Comparison of ENCODE assay signal across 19 cellular contexts in the genomic region with DNA sequence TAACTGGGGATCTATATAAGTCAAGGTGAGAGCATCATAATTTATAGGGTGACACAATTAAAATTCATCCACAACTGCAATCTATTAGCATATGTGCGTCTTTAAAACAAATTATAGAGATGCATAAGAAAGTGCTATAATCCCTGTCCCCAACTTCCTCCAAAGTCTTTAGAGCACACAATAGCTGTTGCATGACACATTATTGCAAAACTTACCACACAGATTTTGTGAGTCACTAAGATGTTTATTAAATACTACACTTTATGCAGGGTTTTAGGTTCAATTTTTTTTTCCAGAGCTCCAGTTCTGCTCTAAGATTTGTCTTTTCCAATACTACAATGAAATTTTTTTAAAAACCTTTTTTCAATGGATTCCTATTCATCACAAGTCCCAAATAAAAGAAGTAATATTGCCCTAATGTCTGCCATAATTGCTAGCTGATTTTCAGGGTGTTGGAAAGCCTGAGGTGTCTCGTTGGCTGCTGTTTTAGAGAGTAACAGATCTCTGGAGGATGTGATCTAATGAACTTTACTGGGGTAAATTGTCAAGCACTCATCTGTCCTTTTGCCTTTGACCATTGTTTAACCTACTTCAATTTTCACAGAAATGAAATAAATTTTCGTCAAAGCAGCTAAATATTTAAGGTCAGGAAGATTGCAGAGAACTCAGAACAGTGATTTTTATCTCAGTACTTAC.
DNase-seq lines count a peak whose midpoint lies in the region; ATAC-seq and TF ChIP-seq lines count a peak whose summit lies in the region.
"Had no signal": no experiment of that assay in that cellular context is flagged by ENCODE, and none has a peak within 500 bp of the region (broad histone marks: within the 10 kb centered on the region; RNA-seq: fewer than 3 reads in every experiment).

No MANE protein-coding gene starts in this region.

- no peaks in the 10 kb centered on the region for H3K4me1 ChIP-seq in GM23338 (ENCODE audit: insufficient read depth)
- peaks cover 15% of the 10 kb centered on the region for H3K4me1 ChIP-seq in PC-3 (ENCODE audit: insufficient read depth, low read length)
- no peaks in the 10 kb centered on the region for H3K4me1 ChIP-seq in left lung
- no peaks in the 10 kb centered on the region for H3K4me1 ChIP-seq in ascending aorta
- H3K4me1 ChIP-seq in suprapubic skin = no peaks in the 10 kb centered on the region
- H3K4me1 ChIP-seq: spleen, vagina had no signal

- TF ChIP-seq CTCF in GM23338 (conservative IDR thresholded peaks at IDR 0.05; ENCODE audit: low read depth in 2 of 2) (no peak), PC-3 (conservative IDR thresholded peaks at IDR 0.05; ENCODE audit: low read depth, low read length) (no peak), left lung (IDR thresholded peaks at IDR 0.05) (no peak), ascending aorta (IDR thresholded peaks at IDR 0.05) (no peak), suprapubic skin (IDR thresholded peaks at IDR 0.05) (no peak)

- no peak for DNase-seq in GM23338 (ENCODE audit: low spot score)
- peak; percentile 79 for DNase-seq in PC-3
- DNase-seq in fibroblast of gingiva (ENCODE audit: low read depth) = peak; percentile 71
- DNase-seq in left lung = no peak
- DNase-seq in ascending aorta (ENCODE audit: low spot score in 2 of 2) = no peak
- DNase-seq in suprapubic skin (ENCODE audit: low spot score in 2 of 2) = no peak
- no peak for DNase-seq in stimulated activated CD4-positive, alpha-beta T cell treated with anti-CD3 and anti-CD28 coated beads, Interleukin-4, amount 100 ng/mL, for 24 hours
- DNase-seq: activated CD4-positive, alpha-beta T cell treated with anti-CD3 and anti-CD28 coated beads for 4 hours; activated naive CD4-positive, alpha-beta T cell treated with anti-CD3 and anti-CD28 coated beads, Interleukin-2, amount 10 ng/mL, durations not matched to agents 7 days and 5 days; CD8-positive, alpha-beta T cell; GDM1; NCI-H2029 treated with DMSO at 0.1 percent for 48 hours; NCI-H774; SHP77 treated with DMSO at 0.1 percent for 48 hours; spleen; stimulated activated naive CD8-positive, alpha-beta T cell treated with anti-CD3 and anti-CD28 coated beads, Interleukin-15, amount 100 ng/mL, for 72 hours had no signal

- H3K79me2 ChIP-seq in GM23338 (replicated peaks; ENCODE audit: insufficient read depth) = no peaks in the 10 kb centered on the region
- no peaks in the 10 kb centered on the region for H3K79me2 ChIP-seq in PC-3 (ENCODE audit: low read length)
- H3K79me2 ChIP-seq: hepatocyte had no signal

- 76% methylated on average over 3 of the region's 3 CpGs for WGBS in suprapubic skin

- H3K9ac ChIP-seq in PC-3 (ENCODE audit: low read length) = no peak overlapping the region

- H3K36me3 ChIP-seq in GM23338 (ENCODE audit: insufficient read depth) (no peaks in the 10 kb centered on the region), PC-3 (ENCODE audit: low read depth, low read length) (no peaks in the 10 kb centered on the region), left lung (no peaks in the 10 kb centered on the region), ascending aorta (no peaks in the 10 kb centered on the region), suprapubic skin (no peaks in the 10 kb centered on the region)
- H3K36me3 ChIP-seq: spleen, vagina had no signal

- CTCF ChIA-PET in PC-3 (lab: Charles Lee) = interaction anchor here (0.7 kb wide), 1 partner anchor 17 kb away, joined by 3 read pairs; no protein-coding TSS in a partner anchor

- TF ChIP-seq POLR2A in suprapubic skin (IDR thresholded peaks at IDR 0.05) = no peak

- H3K4me3 Mint-ChIP-seq in GM23338 = no peak overlapping the region
- H3K4me3 Mint-ChIP-seq: activated naive CD4-positive, alpha-beta T cell treated with anti-CD3 and anti-CD28 coated beads, Interleukin-2, amount 10 ng/mL, durations not matched to agents 7 days and 5 days; CD8-positive, alpha-beta T cell; stimulated activated naive CD8-positive, alpha-beta T cell treated with anti-CD3 and anti-CD28 coated beads, Interleukin-15, amount 100 ng/mL, for 72 hours had no signal

- H2AFZ ChIP-seq in GM23338 (peak overlapping the region; percentile 6; the same call in 1 of the 2 replicates), PC-3 (ENCODE audit: low read length) (no peak overlapping the region)
- H2AFZ ChIP-seq: hepatocyte had no signal

- ATAC-seq in GM23338 = no peak
- ATAC-seq in PC-3 = peak; percentile 91
- no peak for ATAC-seq in left lung
- ATAC-seq: CD8-positive, alpha-beta T cell; stimulated activated naive CD8-positive, alpha-beta T cell treated with anti-CD3 and anti-CD28 coated beads, Interleukin-15, amount 100 ng/mL, for 72 hours had no signal

- POLR2A ChIA-PET in PC-3 (lab: Charles Lee; ENCODE audit: unreplicated experiment) = no interaction called here

- H3K27me3 ChIP-seq in GM23338 (ENCODE audit: insufficient read depth) (no peaks in the 10 kb centered on the region), PC-3 (ENCODE audit: low read length) (no peaks in the 10 kb centered on the region), left lung (no peaks in the 10 kb centered on the region), ascending aorta (no peaks in the 10 kb centered on the region), suprapubic skin (no peaks in the 10 kb centered on the region)
- H3K27me3 ChIP-seq: hepatocyte, spleen, vagina had no signal

- no peaks in the 10 kb centered on the region for H3F3A ChIP-seq in GM23338 (replicated peaks; ENCODE audit: low read depth)
- no peaks in the 10 kb centered on the region for H3F3A ChIP-seq in PC-3 (ENCODE audit: low read length, unreplicated experiment)

- peaks cover 2% of the 10 kb centered on the region for H3K27me3 Mint-ChIP-seq in GM23338 (ENCODE audit: insufficient read depth, low read depth, poor library complexity)
- H3K27me3 Mint-ChIP-seq: activated naive CD4-positive, alpha-beta T cell treated with anti-CD3 and anti-CD28 coated beads, Interleukin-2, amount 10 ng/mL, durations not matched to agents 7 days and 5 days; stimulated activated naive CD8-positive, alpha-beta T cell treated with anti-CD3 and anti-CD28 coated beads, Interleukin-15, amount 100 ng/mL, for 72 hours had no signal

- H3K9me3 ChIP-seq in PC-3 (ENCODE audit: low read length) = no peaks in the 10 kb centered on the region
- H3K9me3 ChIP-seq in left lung = peaks cover 0 to 3% of the 10 kb centered on the region in 2 donors
- H3K9me3 ChIP-seq in ascending aorta = no peaks in the 10 kb centered on the region
- no peaks in the 10 kb centered on the region for H3K9me3 ChIP-seq in suprapubic skin
- H3K9me3 ChIP-seq: vagina had no signal

- peaks cover 3% of the 10 kb centered on the region; the same call in 1 of the 3 replicates for H3K4me1 Mint-ChIP-seq in GM23338
- H3K4me1 Mint-ChIP-seq: activated naive CD4-positive, alpha-beta T cell treated with anti-CD3 and anti-CD28 coated beads, Interleukin-2, amount 10 ng/mL, durations not matched to agents 7 days and 5 days; stimulated activated naive CD8-positive, alpha-beta T cell treated with anti-CD3 and anti-CD28 coated beads, Interleukin-15, amount 100 ng/mL, for 72 hours had no signal

- H3K27ac ChIP-seq in GM23338 (ENCODE audit: low read depth) (no peak overlapping the region), PC-3 (ENCODE audit: low read length) (peak overlapping the region; percentile 49), left lung (no peak overlapping the region), ascending aorta (no peak overlapping the region), suprapubic skin (no peak overlapping the region)
- H3K27ac ChIP-seq: hepatocyte, HL-60, spleen, vagina had no signal

- no TSS peak for BruUV-seq in PC-3 (replicated peaks; lab: Mats Ljungman, UMichigan)

- no peaks in the 10 kb centered on the region for H3K9me2 ChIP-seq in GM23338 (ENCODE audit: insufficient read depth)
- no peaks in the 10 kb centered on the region for H3K9me2 ChIP-seq in PC-3 (replicated peaks; ENCODE audit: low read length)

- no peak for TF ChIP-seq EP300 in suprapubic skin (IDR thresholded peaks at IDR 0.05)

- intact Hi-C loops in PC-3 (cut with micrococcal nuclease) (no loop called here), left lung (cut with DNase I) (no loop called here), ascending aorta (cut with DNase I) (no loop called here)

- no peaks in the 10 kb centered on the region for H3K36me3 Mint-ChIP-seq in GM23338 (ENCODE audit: low read depth)
- H3K36me3 Mint-ChIP-seq: activated naive CD4-positive, alpha-beta T cell treated with anti-CD3 and anti-CD28 coated beads, Interleukin-2, amount 10 ng/mL, durations not matched to agents 7 days and 5 days; CD8-positive, alpha-beta T cell had no signal

- no peaks in the 10 kb centered on the region for H3K9me3 Mint-ChIP-seq in GM23338
- H3K9me3 Mint-ChIP-seq: activated naive CD4-positive, alpha-beta T cell treated with anti-CD3 and anti-CD28 coated beads, Interleukin-2, amount 10 ng/mL, durations not matched to agents 7 days and 5 days had no signal

- H3K4me3 ChIP-seq in GM23338 (no peak overlapping the region), PC-3 (ENCODE audit: low read length) (no peak overlapping the region), left lung (no peak overlapping the region), ascending aorta (no peak overlapping the region), suprapubic skin (no peak overlapping the region)
- H3K4me3 ChIP-seq: hepatocyte, spleen, vagina had no signal

- no peak overlapping the region; the same call in 1 of the 2 replicates for H3K27ac Mint-ChIP-seq in GM23338
- H3K27ac Mint-ChIP-seq: activated naive CD4-positive, alpha-beta T cell treated with anti-CD3 and anti-CD28 coated beads, Interleukin-2, amount 10 ng/mL, durations not matched to agents 7 days and 5 days; CD8-positive, alpha-beta T cell; stimulated activated naive CD8-positive, alpha-beta T cell treated with anti-CD3 and anti-CD28 coated beads, Interleukin-15, amount 100 ng/mL, for 72 hours had no signal

- H4K20me1 ChIP-seq in GM23338 (replicated peaks; ENCODE audit: insufficient read depth) (no peaks in the 10 kb centered on the region; the same call in 1 of the 2 replicates), PC-3 (ENCODE audit: low read length) (no peaks in the 10 kb centered on the region)

- H3K4me2 ChIP-seq in GM23338 (no peak overlapping the region), PC-3 (ENCODE audit: low read length) (peak overlapping the region; percentile 64)
- H3K4me2 ChIP-seq: hepatocyte had no signal

TF ChIP-seq in GM23338, 12 proteins besides CTCF, POLR2A, EP300 and RAD21:
- TF ChIP-seq STAT1 (IDR thresholded peaks at IDR 0.05; ENCODE audit: unreplicated experiment) = no peak
- TF ChIP-seq EZH2 (IDR thresholded peaks at IDR 0.05; ENCODE audit: low read depth, unreplicated experiment) = no peak
- no peak for TF ChIP-seq CREB1 (CRISPR knock-in tag; IDR thresholded peaks at IDR 0.05; ENCODE audit: low read depth)
- TF ChIP-seq ZNF114 (CRISPR knock-in tag; IDR thresholded peaks at IDR 0.05) = no peak

Comparison
In these comparisons a context has a peak if more than half of its experiments do, and no peak if none do; other contexts are left out.
1. DNase-seq: peak in PC-3 (single experiment) and fibroblast of gingiva (single experiment); none in GM23338 (single experiment), left lung (0 of 2), ascending aorta (0 of 2), suprapubic skin (0 of 2) and stimulated activated CD4-positive, alpha-beta T cell treated with anti-CD3 and anti-CD28 coated beads, Interleukin-4, amount 100 ng/mL, for 24 hours (single experiment).